In the genomic region with DNA sequence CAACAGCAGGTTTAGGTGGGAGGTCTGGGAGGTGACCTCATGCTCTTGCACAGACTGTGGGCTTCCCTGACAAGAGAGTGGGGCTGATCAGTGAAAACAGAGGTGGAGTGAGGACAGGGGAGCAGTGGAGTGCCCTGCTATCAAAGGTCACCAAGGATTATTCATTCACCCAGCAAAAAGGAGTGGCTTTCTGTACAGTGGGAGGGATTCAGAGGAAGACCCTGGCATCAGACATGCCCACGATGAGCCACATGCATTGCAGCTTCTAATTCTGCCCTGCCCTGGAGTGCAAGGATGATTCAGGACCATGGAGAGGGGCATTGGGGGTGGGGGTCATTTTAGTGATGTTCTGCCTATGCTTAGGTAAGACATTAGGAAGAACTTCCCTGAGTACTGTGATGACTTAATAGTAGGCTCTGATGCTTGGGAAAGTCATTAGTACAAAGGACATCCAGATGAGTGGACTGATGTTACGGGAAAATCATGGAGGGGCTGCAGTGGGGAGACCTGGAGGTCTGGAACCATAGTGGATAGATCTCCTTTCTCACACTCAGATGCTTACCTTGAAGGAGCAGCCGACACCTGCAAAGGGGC, we compare ENCODE assay signal across 12 cellular contexts. TPM values are rescaled to one million over a fixed set of nuclear protein-coding genes. Genes with fewer than 3 reads are reported as not detected.
DNase-seq lines count a peak whose midpoint lies in the region; ATAC-seq and TF ChIP-seq lines count a peak whose summit lies in the region.
"Had no signal": no experiment of that assay in that cellular context is flagged by ENCODE, and none has a peak within 500 bp of the region (broad histone marks: within the 10 kb centered on the region; RNA-seq: fewer than 3 reads in every experiment).

No MANE protein-coding gene starts in this region.

- no peak overlapping the region for H3K27ac ChIP-seq in SK-N-SH (ENCODE audit: low read depth in 2 of 2, low read length in 1 of 2)
- H3K27ac ChIP-seq in neural progenitor cell: no peak overlapping the region

- H3K27me3 ChIP-seq in SK-N-SH (ENCODE audit: insufficient read depth) (no peaks in the 10 kb centered on the region), neural progenitor cell (no peaks in the 10 kb centered on the region)

- H3K9me3 Mint-ChIP-seq in activated naive CD8-positive, alpha-beta T cell treated with anti-CD3 and anti-CD28 coated beads, Interleukin-2, amount 50 U/mL, for 24 hours: no peaks in the 10 kb centered on the region
- H3K9me3 Mint-ChIP-seq in neural progenitor cell: peaks cover 3% of the 10 kb centered on the region
- H3K9me3 Mint-ChIP-seq: natural killer cell had no signal

- peaks cover 16% of the 10 kb centered on the region for H3F3A ChIP-seq in SK-N-SH (replicated peaks; ENCODE audit: insufficient read depth)
- H3F3A ChIP-seq in neural progenitor cell (ENCODE audit: low read depth): no peaks in the 10 kb centered on the region

- no peak overlapping the region for H3K9ac ChIP-seq in SK-N-SH
- no peak overlapping the region for H3K9ac ChIP-seq in neural progenitor cell

- H2AFZ ChIP-seq in SK-N-SH (ENCODE audit: low read depth): no peak overlapping the region
- no peak overlapping the region for H2AFZ ChIP-seq in neural progenitor cell (replicated peaks)

- peak; percentile 13 for DNase-seq in SIG-M5 treated with dmso at 0.1 percent for 504 hours (lab: John Stamatoyannopoulos, UW; ENCODE audit: unreplicated experiment)
- DNase-seq in SIG-M5 (lab: John Stamatoyannopoulos, UW): no peak
- DNase-seq in SK-N-SH: no peak
- DNase-seq in activated naive CD8-positive, alpha-beta T cell treated with anti-CD3 and anti-CD28 coated beads, Interleukin-2, amount 50 U/mL, for 24 hours: no peak
- peak; percentile 46 for DNase-seq in neural progenitor cell (ENCODE audit: low spot score)
- DNase-seq in HuH-7.5 (ENCODE audit: low spot score): no peak
- DNase-seq in stimulated activated CD4-positive, alpha-beta T cell treated with anti-CD3 and anti-CD28 coated beads, Interleukin-2, amount 100 ng/mL, for 48 hours: no peak
- DNase-seq: activated effector memory CD4-positive, alpha-beta T cell treated with Interleukin-2 at 50 U/mL for 16 hours; natural killer cell; NCI-H2081 treated with DMSO at 0.1 percent for 48 hours; T1000 had no signal

- TF ChIP-seq CTCF in SK-N-SH (IDR thresholded peaks at IDR 0.05) (no peak), neural progenitor cell (IDR thresholded peaks at IDR 0.05) (no peak)

- peaks cover 96% of the 10 kb centered on the region for H3K4me1 Mint-ChIP-seq in activated naive CD8-positive, alpha-beta T cell treated with anti-CD3 and anti-CD28 coated beads, Interleukin-2, amount 50 U/mL, for 24 hours
- peaks cover 6% of the 10 kb centered on the region for H3K4me1 Mint-ChIP-seq in neural progenitor cell

- peak overlapping the region; percentile 91 for H3K27ac Mint-ChIP-seq in activated naive CD8-positive, alpha-beta T cell treated with anti-CD3 and anti-CD28 coated beads, Interleukin-2, amount 50 U/mL, for 24 hours
- no peak overlapping the region for H3K27ac Mint-ChIP-seq in neural progenitor cell
- H3K27ac Mint-ChIP-seq: natural killer cell had no signal

- ATAC-seq in activated naive CD8-positive, alpha-beta T cell treated with anti-CD3 and anti-CD28 coated beads, Interleukin-2, amount 50 U/mL, for 24 hours: peak; percentile 51
- ATAC-seq in HG02970 (IDR thresholded peaks at IDR 0.05; ENCODE audit: low FRiP score, unreplicated experiment): no peak

- H3K79me2 ChIP-seq in SK-N-SH (ENCODE audit: insufficient read depth): no peaks in the 10 kb centered on the region
- no peaks in the 10 kb centered on the region for H3K79me2 ChIP-seq in neural progenitor cell (ENCODE audit: low read depth)

- CTCF ChIA-PET in SK-N-SH (lab: Yijun Ruan, JAX): interaction anchor here (0.8 kb wide), 1 partner anchor 10 kb away, joined by 3 read pairs; no protein-coding TSS in a partner anchor

- no peak for TF ChIP-seq RAD21 in SK-N-SH (IDR thresholded peaks at IDR 0.05; ENCODE audit: low read length)

- POLR2A ChIA-PET in SK-N-SH (lab: Yijun Ruan, JAX): no interaction called here

- H3K9me3 ChIP-seq in SK-N-SH (no peaks in the 10 kb centered on the region), neural progenitor cell (ENCODE audit: low read depth) (no peaks in the 10 kb centered on the region)

- H3K4me2 ChIP-seq in SK-N-SH (no peak overlapping the region), neural progenitor cell (no peak overlapping the region)

- TF ChIP-seq EP300 in SK-N-SH (IDR thresholded peaks at IDR 0.05; ENCODE audit: borderline replicate concordance in 1 of 2, low read depth in 1 of 2, low read length in 1 of 2): no peak

- no peaks in the 10 kb centered on the region for H3K9me2 ChIP-seq in SK-N-SH

- 75% methylated on average over 2 of the region's 3 CpGs for WGBS in SK-N-SH (ENCODE audit: low lambda C conversion rate)

- peaks cover 94% of the 10 kb centered on the region for H3K36me3 Mint-ChIP-seq in activated naive CD8-positive, alpha-beta T cell treated with anti-CD3 and anti-CD28 coated beads, Interleukin-2, amount 50 U/mL, for 24 hours (ENCODE audit: low read depth)
- peaks cover 2% of the 10 kb centered on the region for H3K36me3 Mint-ChIP-seq in neural progenitor cell
- H3K36me3 Mint-ChIP-seq: natural killer cell had no signal

- H3K4me3 Mint-ChIP-seq in activated naive CD8-positive, alpha-beta T cell treated with anti-CD3 and anti-CD28 coated beads, Interleukin-2, amount 50 U/mL, for 24 hours: peak overlapping the region; percentile 45
- no peak overlapping the region for H3K4me3 Mint-ChIP-seq in neural progenitor cell
- H3K4me3 Mint-ChIP-seq: natural killer cell had no signal

- H3K4me1 ChIP-seq in SK-N-SH (ENCODE audit: control insufficient read depth in 1 of 2, insufficient read depth in 2 of 2, low read depth in 1 of 2, low read length in 1 of 2) (peaks cover 23 to 34% of the 10 kb centered on the region in 2 experiments), neural progenitor cell (no peaks in the 10 kb centered on the region)

- H3K36me3 ChIP-seq in SK-N-SH (replicated peaks in 1 of 2; ENCODE audit: control insufficient read depth in 1 of 2, insufficient read depth in 2 of 2, low read length in 1 of 2) (no peaks in the 10 kb centered on the region), neural progenitor cell (no peaks in the 10 kb centered on the region)

- H3K4me3 ChIP-seq in SK-N-SH (ENCODE audit: low read depth in 2 of 2, low read length in 1 of 2) (no peak overlapping the region), neural progenitor cell (no peak overlapping the region)

- H4K20me1 ChIP-seq in SK-N-SH (ENCODE audit: insufficient read depth) (no peaks in the 10 kb centered on the region), neural progenitor cell (ENCODE audit: low read depth) (no peaks in the 10 kb centered on the region)

- H3K27me3 Mint-ChIP-seq in activated naive CD8-positive, alpha-beta T cell treated with anti-CD3 and anti-CD28 coated beads, Interleukin-2, amount 50 U/mL, for 24 hours: no peaks in the 10 kb centered on the region
- peaks cover 6% of the 10 kb centered on the region for H3K27me3 Mint-ChIP-seq in neural progenitor cell (ENCODE audit: insufficient read depth, low read depth)

TF ChIP-seq in SK-N-SH, 30 proteins besides CTCF, POLR2A, EP300 and RAD21:
- TF ChIP-seq NRF1 (IDR thresholded peaks at IDR 0.05; ENCODE audit: low read depth, low read length): no peak
- TF ChIP-seq, protein P1, sequence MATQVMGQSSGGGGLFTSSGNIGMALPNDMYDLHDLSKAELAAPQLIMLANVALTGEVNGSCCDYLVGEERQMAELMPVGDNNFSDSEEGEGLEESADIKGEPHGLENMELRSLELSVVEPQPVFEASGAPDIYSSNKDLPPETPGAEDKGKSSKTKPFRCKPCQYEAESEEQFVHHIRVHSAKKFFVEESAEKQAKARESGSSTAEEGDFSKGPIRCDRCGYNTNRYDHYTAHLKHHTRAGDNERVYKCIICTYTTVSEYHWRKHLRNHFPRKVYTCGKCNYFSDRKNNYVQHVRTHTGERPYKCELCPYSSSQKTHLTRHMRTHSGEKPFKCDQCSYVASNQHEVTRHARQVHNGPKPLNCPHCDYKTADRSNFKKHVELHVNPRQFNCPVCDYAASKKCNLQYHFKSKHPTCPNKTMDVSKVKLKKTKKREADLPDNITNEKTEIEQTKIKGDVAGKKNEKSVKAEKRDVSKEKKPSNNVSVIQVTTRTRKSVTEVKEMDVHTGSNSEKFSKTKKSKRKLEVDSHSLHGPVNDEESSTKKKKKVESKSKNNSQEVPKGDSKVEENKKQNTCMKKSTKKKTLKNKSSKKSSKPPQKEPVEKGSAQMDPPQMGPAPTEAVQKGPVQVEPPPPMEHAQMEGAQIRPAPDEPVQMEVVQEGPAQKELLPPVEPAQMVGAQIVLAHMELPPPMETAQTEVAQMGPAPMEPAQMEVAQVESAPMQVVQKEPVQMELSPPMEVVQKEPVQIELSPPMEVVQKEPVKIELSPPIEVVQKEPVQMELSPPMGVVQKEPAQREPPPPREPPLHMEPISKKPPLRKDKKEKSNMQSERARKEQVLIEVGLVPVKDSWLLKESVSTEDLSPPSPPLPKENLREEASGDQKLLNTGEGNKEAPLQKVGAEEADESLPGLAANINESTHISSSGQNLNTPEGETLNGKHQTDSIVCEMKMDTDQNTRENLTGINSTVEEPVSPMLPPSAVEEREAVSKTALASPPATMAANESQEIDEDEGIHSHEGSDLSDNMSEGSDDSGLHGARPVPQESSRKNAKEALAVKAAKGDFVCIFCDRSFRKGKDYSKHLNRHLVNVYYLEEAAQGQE (IDR thresholded peaks at IDR 0.05; ENCODE audit: low read depth, low read length): peak; percentile 97
- TF ChIP-seq ELF1 (IDR thresholded peaks at IDR 0.05): no peak

RNA-seq across cellular contexts. Expression of a gene that starts 12.8 kb away (rescaled TPM):
- polyA plus RNA-seq in SK-N-SH (2012; rRNA removed): 1.2 and 1.5 TPM in 2 replicates
- polyA plus RNA-seq in SK-N-SH (2012; cell fraction: cytosol; rRNA removed): 0.54 and 0.84 TPM in 2 replicates
- 3.0 and 3.6 TPM in 2 replicates for polyA plus RNA-seq in SK-N-SH (2012; cell fraction: nucleus; rRNA removed)
- 3.2 and 4.5 TPM in 2 replicates for total RNA-seq in neural progenitor cell (ENCODE audit: low replicate concordance)

RNA-seq across cellular contexts. Expression of a gene that starts 36.8 kb away (rescaled TPM):
- polyA plus RNA-seq in SK-N-SH (2012; rRNA removed): 24.5 and 33.4 TPM in 2 replicates
- polyA plus RNA-seq in SK-N-SH (2012; cell fraction: cytosol; rRNA removed): 18.0 and 25.0 TPM in 2 replicates
- 38.5 and 64.8 TPM in 2 replicates for polyA plus RNA-seq in SK-N-SH (2012; cell fraction: nucleus; rRNA removed)
- total RNA-seq in neural progenitor cell (ENCODE audit: low replicate concordance): 27.4 and 45.1 TPM in 2 replicates

Comparison
In these comparisons a context has a peak if more than half of its experiments do, and no peak if none do; other contexts are left out.
1. DNase-seq: peak in SIG-M5 treated with dmso at 0.1 percent for 504 hours (single experiment) and neural progenitor cell (single experiment); none in SIG-M5 (single experiment), SK-N-SH (single experiment), activated naive CD8-positive, alpha-beta T cell treated with anti-CD3 and anti-CD28 coated beads, Interleukin-2, amount 50 U/mL, for 24 hours (single experiment), HuH-7.5 (single experiment) and stimulated activated CD4-positive, alpha-beta T cell treated with anti-CD3 and anti-CD28 coated beads, Interleukin-2, amount 100 ng/mL, for 48 hours (0 of 2).